In the genomic region with DNA sequence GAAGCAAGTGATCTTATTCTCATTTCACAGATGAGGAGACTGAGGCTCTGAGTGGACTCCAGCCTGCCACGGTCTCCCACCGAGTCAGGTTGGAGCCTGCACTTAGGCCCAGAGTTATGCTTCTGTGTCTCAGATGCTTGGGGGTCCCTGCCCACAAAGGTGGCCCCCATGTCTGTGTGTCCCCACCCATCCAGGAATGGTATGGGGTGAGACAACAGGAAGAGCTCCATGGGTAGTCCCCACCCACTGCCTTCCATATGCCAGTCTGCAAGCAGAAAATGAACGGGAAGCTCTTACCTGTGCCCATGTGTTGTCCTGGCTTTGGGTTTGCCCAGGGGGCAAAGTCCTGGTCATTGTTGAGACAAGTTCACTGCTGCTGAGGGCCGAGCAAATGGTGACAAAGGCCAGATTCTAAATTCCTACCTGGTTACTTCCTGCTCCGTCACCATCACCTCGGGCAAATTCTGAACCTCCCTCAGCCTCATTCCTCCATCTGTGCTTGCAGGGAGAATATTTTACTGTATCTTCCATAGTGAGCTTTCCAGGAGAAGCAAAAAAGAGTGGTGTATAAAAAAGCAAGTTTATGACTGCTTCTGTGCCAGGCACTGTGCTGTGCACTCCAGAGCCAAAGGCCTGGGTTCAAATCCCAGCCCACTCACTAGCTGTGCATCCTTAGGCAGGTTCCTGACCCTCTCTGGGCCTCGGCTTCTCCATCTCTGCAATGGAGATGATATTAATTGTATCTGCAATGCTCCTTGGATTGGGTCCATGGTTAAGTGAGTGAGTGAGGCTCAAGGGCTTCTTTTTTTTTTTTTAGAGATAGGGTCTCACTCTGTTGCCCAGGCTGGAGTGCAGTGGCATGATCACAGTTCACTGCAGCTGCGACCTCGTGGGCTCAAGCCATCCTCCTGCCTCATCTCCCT, we compare ENCODE assay signal across 12 cellular contexts. TPM values are rescaled to one million over a fixed set of nuclear protein-coding genes. Genes with fewer than 3 reads are reported as not detected.
DNase-seq lines count a peak whose midpoint lies in the region; ATAC-seq and TF ChIP-seq lines count a peak whose summit lies in the region.
"Had no signal": no experiment of that assay in that cellular context is flagged by ENCODE, and none has a peak within 500 bp of the region (broad histone marks: within the 10 kb centered on the region; RNA-seq: fewer than 3 reads in every experiment).

No MANE protein-coding gene starts in this region.

- no peaks in the 10 kb centered on the region for H3K27me3 Mint-ChIP-seq in natural killer cell treated with Interleukin-12 subunit alpha and Interleukin-12 subunit beta and Interleukin-15 and Interleukin-18, amount 100 ng/mL, for 72 hours
- H3K27me3 Mint-ChIP-seq in natural killer cell (ENCODE audit: low read depth in 2 of 2): no peaks in the 10 kb centered on the region

- intact Hi-C loops in natural killer cell (cut with micrococcal nuclease) (no loop called here), breast epithelium (cut with DNase I; ENCODE audit: low total_unique reads) (loop anchor here (10.0 kb wide), 1 partner anchor 68 kb away; no protein-coding TSS in a partner anchor), uterus (cut with DNase I; ENCODE audit: low total_unique reads) (loop anchor here (10.0 kb wide), 1 partner anchor 78 kb away; no protein-coding TSS in a partner anchor)

- H3K4me1 Mint-ChIP-seq in natural killer cell treated with Interleukin-12 subunit alpha and Interleukin-12 subunit beta and Interleukin-15 and Interleukin-18, amount 100 ng/mL, for 72 hours (ENCODE audit: low read depth in 2 of 2): peaks cover 72 to 73% of the 10 kb centered on the region in 2 donors
- H3K4me1 Mint-ChIP-seq in natural killer cell: peaks cover 48 to 63% of the 10 kb centered on the region in 2 donors

- no peak for TF ChIP-seq CTCF in natural killer cell (IDR thresholded peaks at IDR 0.05)
- TF ChIP-seq CTCF in breast epithelium (IDR thresholded peaks at IDR 0.05): no peak
- no peak for TF ChIP-seq CTCF in uterus (IDR thresholded peaks at IDR 0.05)

- H3K27ac Mint-ChIP-seq in natural killer cell treated with Interleukin-12 subunit alpha and Interleukin-12 subunit beta and Interleukin-15 and Interleukin-18, amount 100 ng/mL, for 72 hours: peak overlapping the region; percentile 95 to 97
- no peak overlapping the region for H3K27ac Mint-ChIP-seq in natural killer cell

- H3K9me3 ChIP-seq in breast epithelium (no peaks in the 10 kb centered on the region), uterus (no peaks in the 10 kb centered on the region)
- H3K9me3 ChIP-seq: BLaER1, MG63 had no signal

- peak overlapping the region; percentile 97 to 98 for H3K27ac ChIP-seq in breast epithelium
- H3K27ac ChIP-seq in uterus: peak overlapping the region; percentile 72 to 78
- H3K27ac ChIP-seq: BLaER1 had no signal

- ATAC-seq in natural killer cell treated with Interleukin-12 subunit alpha and Interleukin-12 subunit beta and Interleukin-15 and Interleukin-18, amount 100 ng/mL, for 72 hours: no peak
- ATAC-seq in natural killer cell: no peak

- peaks cover 9 to 19% of the 10 kb centered on the region in 2 donors for H3K4me1 ChIP-seq in breast epithelium
- H3K4me1 ChIP-seq in uterus: peaks cover 7 to 20% of the 10 kb centered on the region in 2 donors

- H3K9me3 Mint-ChIP-seq in natural killer cell treated with Interleukin-12 subunit alpha and Interleukin-12 subunit beta and Interleukin-15 and Interleukin-18, amount 100 ng/mL, for 72 hours: no peaks in the 10 kb centered on the region
- H3K9me3 Mint-ChIP-seq in natural killer cell: no peaks in the 10 kb centered on the region
- H3K9me3 Mint-ChIP-seq: neural crest cell had no signal

- TF ChIP-seq POLR2A in breast epithelium (IDR thresholded peaks at IDR 0.05): no peak
- TF ChIP-seq POLR2A in uterus (IDR thresholded peaks at IDR 0.05): no peak

- H3K4me3 ChIP-seq in breast epithelium (no peak overlapping the region), uterus (no peak overlapping the region)
- H3K4me3 ChIP-seq: BLaER1, MG63 had no signal

- H3K27me3 ChIP-seq in breast epithelium: no peaks in the 10 kb centered on the region
- no peaks in the 10 kb centered on the region for H3K27me3 ChIP-seq in uterus
- H3K27me3 ChIP-seq: BLaER1, MG63 had no signal

- peak overlapping the region; percentile 39 for H3K4me3 Mint-ChIP-seq in natural killer cell treated with Interleukin-12 subunit alpha and Interleukin-12 subunit beta and Interleukin-15 and Interleukin-18, amount 100 ng/mL, for 72 hours
- no peak overlapping the region for H3K4me3 Mint-ChIP-seq in natural killer cell
- H3K4me3 Mint-ChIP-seq: neural crest cell had no signal

- H3K36me3 ChIP-seq in breast epithelium: no peaks in the 10 kb centered on the region
- no peaks in the 10 kb centered on the region for H3K36me3 ChIP-seq in uterus
- H3K36me3 ChIP-seq: BLaER1 had no signal

- DNase-seq in natural killer cell treated with Interleukin-12 subunit alpha and Interleukin-12 subunit beta and Interleukin-15 and Interleukin-18, amount 100 ng/mL, for 72 hours (ENCODE audit: low spot score): no peak
- DNase-seq in natural killer cell (no peak), breast epithelium (ENCODE audit: low spot score in 2 of 2) (peak; percentile 67 to 92), mucosa of gallbladder (ENCODE audit: low spot score) (peak; percentile 83), uterus (peak in 1 of 2 donors; percentile 10), foreskin melanocyte (no peak), nucleus accumbens (lab: John Stamatoyannopoulos, UW) (no peak)
- no peak for DNase-seq in activated CD4-positive, alpha-beta T cell treated with anti-CD3 and anti-CD28 coated beads, Interleukin-2, amount 50 U/mL, for 1 hour
- DNase-seq: MG63, NCI-H82 had no signal

- H3K36me3 Mint-ChIP-seq in natural killer cell treated with Interleukin-12 subunit alpha and Interleukin-12 subunit beta and Interleukin-15 and Interleukin-18, amount 100 ng/mL, for 72 hours: peaks cover 11% of the 10 kb centered on the region
- no peaks in the 10 kb centered on the region for H3K36me3 Mint-ChIP-seq in natural killer cell

RNA-seq across cellular contexts. Expression of a gene that starts 9.3 kb away (rescaled TPM):
- total RNA-seq in natural killer cell treated with Interleukin-12 subunit alpha and Interleukin-12 subunit beta and Interleukin-15 and Interleukin-18, amount 100 ng/mL, for 72 hours: 100 to 1,000 TPM; 213 to 224 TPM
- total RNA-seq in natural killer cell (10 to 100 TPM; 70.2 to 87.2 (median 86.0) TPM), breast epithelium (10 to 100 TPM; 18.7 to 53.4 (median 51.8) TPM), mucosa of gallbladder (74.2 TPM), uterus (100 to 1,000 TPM in 1 of 4 donors, 10 to 100 TPM in 2, 1 to 10 TPM in 1; 9.4 to 137 (median 45.4) TPM)

RNA-seq across cellular contexts. Expression of a gene that starts 54.5 kb away (rescaled TPM):
- total RNA-seq in natural killer cell treated with Interleukin-12 subunit alpha and Interleukin-12 subunit beta and Interleukin-15 and Interleukin-18, amount 100 ng/mL, for 72 hours: 10 to 100 TPM; 37.7 to 50.4 TPM
- total RNA-seq in natural killer cell (10 to 100 TPM; 29.4 to 42.7 (median 37.7) TPM), breast epithelium (10 to 100 TPM; 32.4 to 54.6 (median 51.8) TPM), mucosa of gallbladder (72.0 TPM), uterus (10 to 100 TPM in 3 of 4 donors, 1 to 10 TPM in 1; 3.2 to 43.6 (median 35.6) TPM)

Comparison
In these comparisons a context has a peak if more than half of its experiments do, and no peak if none do; other contexts are left out.
1. H3K27ac Mint-ChIP-seq: peak in natural killer cell treated with Interleukin-12 subunit alpha and Interleukin-12 subunit beta and Interleukin-15 and Interleukin-18, amount 100 ng/mL, for 72 hours (2 of 2); none in natural killer cell (0 of 2).
2. DNase-seq: peak in breast epithelium (2 of 2) and mucosa of gallbladder (single experiment); none in natural killer cell treated with Interleukin-12 subunit alpha and Interleukin-12 subunit beta and Interleukin-15 and Interleukin-18, amount 100 ng/mL, for 72 hours (single experiment), natural killer cell (single experiment), foreskin melanocyte (single experiment), nucleus accumbens (0 of 56) and activated CD4-positive, alpha-beta T cell treated with anti-CD3 and anti-CD28 coated beads, Interleukin-2, amount 50 U/mL, for 1 hour (single experiment).